In genomic region chr3:120101624-120102023, GRCh38 we compare ENCODE assay signal across 24 cellular contexts.
"Had no signal": no experiment of that assay in that cellular context is flagged by ENCODE, and none has a peak within 500 bp of the region (broad histone marks: within the 10 kb centered on the region; RNA-seq: fewer than 3 reads in every experiment).

No MANE protein-coding gene starts in this region.

- ATAC-seq: activated CD4-positive, alpha-beta T cell treated with anti-CD3 and anti-CD28 coated beads for 36 hours; activated T-helper 17 cell treated with anti-CD3 and anti-CD28 coated beads, Interleukin-2, amount 50 U/mL, for 72 hours; effector memory CD8-positive, alpha-beta T cell; gastroesophageal sphincter had no signal

- DNase-seq: activated B cell treated with CpG ODN at 0.5 μM for 24 hours; activated CD4-positive, alpha-beta T cell treated with anti-CD3 and anti-CD28 coated beads for 36 hours; activated CD4-positive, alpha-beta T cell treated with anti-CD3 and anti-CD28 coated beads, Interleukin-2, amount 50 U/mL, for 4 hours; activated CD8-positive, alpha-beta memory T cell treated with anti-CD3 and anti-CD28 coated beads for 24 hours; activated CD8-positive, alpha-beta memory T cell treated with anti-CD3 and anti-CD28 coated beads, Interleukin-2, amount 50 U/mL, for 4 hours; activated naive CD4-positive, alpha-beta T cell; activated T-cell treated with anti-CD3 and anti-CD28 coated beads, Interleukin-2, amount 50 U/mL, for 24 hours; adrenal gland; colonic mucosa; dorsolateral prefrontal cortex; effector memory CD8-positive, alpha-beta T cell; esophagus squamous epithelium; hypothalamus; left cardiac atrium; naive B cell; right cardiac atrium; stomach had no signal

- H3K27ac Mint-ChIP-seq: activated B cell treated with CpG ODN at 0.5 μM for 24 hours; activated CD4-positive, alpha-beta T cell treated with anti-CD3 and anti-CD28 coated beads for 36 hours; activated naive CD8-positive, alpha-beta T cell; activated T-cell treated with anti-CD3 and anti-CD28 coated beads, Interleukin-2, amount 50 U/mL, for 24 hours; activated T-helper 17 cell treated with anti-CD3 and anti-CD28 coated beads, Interleukin-2, amount 50 U/mL, for 72 hours; naive B cell had no signal

- H3K27me3 Mint-ChIP-seq: activated B cell treated with CpG ODN at 0.5 μM for 24 hours; activated CD4-positive, alpha-beta T cell treated with anti-CD3 and anti-CD28 coated beads for 36 hours; activated naive CD8-positive, alpha-beta T cell; activated T-cell treated with anti-CD3 and anti-CD28 coated beads, Interleukin-2, amount 50 U/mL, for 24 hours; activated T-helper 17 cell treated with anti-CD3 and anti-CD28 coated beads, Interleukin-2, amount 50 U/mL, for 72 hours; effector memory CD8-positive, alpha-beta T cell; naive B cell had no signal

- H3K27ac ChIP-seq: adrenal gland, ascending aorta, colonic mucosa, dorsolateral prefrontal cortex, gastroesophageal sphincter, parathyroid adenoma, suprapubic skin, tibial nerve had no signal

- H3K9me3 Mint-ChIP-seq: activated B cell treated with CpG ODN at 0.5 μM for 24 hours; activated T-cell treated with anti-CD3 and anti-CD28 coated beads, Interleukin-2, amount 50 U/mL, for 24 hours; activated T-helper 17 cell treated with anti-CD3 and anti-CD28 coated beads, Interleukin-2, amount 50 U/mL, for 72 hours; effector memory CD8-positive, alpha-beta T cell had no signal

- H3K4me3 Mint-ChIP-seq: activated B cell treated with CpG ODN at 0.5 μM for 24 hours; activated CD4-positive, alpha-beta T cell treated with anti-CD3 and anti-CD28 coated beads for 36 hours; activated naive CD8-positive, alpha-beta T cell; activated T-cell treated with anti-CD3 and anti-CD28 coated beads, Interleukin-2, amount 50 U/mL, for 24 hours; activated T-helper 17 cell treated with anti-CD3 and anti-CD28 coated beads, Interleukin-2, amount 50 U/mL, for 72 hours; effector memory CD8-positive, alpha-beta T cell; naive B cell had no signal

- H3K4me1 Mint-ChIP-seq: activated T-helper 17 cell treated with anti-CD3 and anti-CD28 coated beads, Interleukin-2, amount 50 U/mL, for 72 hours had no signal
